Comparison of ENCODE assay signal across 17 cellular contexts in the genomic region with DNA sequence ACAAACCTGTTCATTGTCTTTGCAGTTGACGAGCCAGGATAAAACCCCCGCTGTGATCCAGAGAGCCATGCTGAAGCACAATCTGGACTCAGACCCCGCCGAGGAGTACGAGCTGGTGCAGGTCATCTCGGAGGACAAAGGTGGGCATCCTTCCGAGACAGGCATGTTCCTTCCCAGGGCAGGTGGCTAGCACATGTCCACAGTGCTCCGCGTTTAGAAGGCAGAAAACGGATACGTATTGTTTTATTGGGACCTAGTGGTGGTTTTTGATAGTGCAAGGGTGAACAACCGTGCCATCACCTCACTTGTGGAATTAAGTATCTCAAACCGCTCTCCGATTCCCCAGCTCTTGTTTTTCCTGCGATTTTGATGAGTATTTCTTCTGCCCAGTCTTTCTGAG.
DNase-seq lines count a peak whose midpoint lies in the region; TF ChIP-seq lines count a peak whose summit lies in the region.
"Had no signal": no experiment of that assay in that cellular context is flagged by ENCODE, and none has a peak within 500 bp of the region (broad histone marks: within the 10 kb centered on the region; RNA-seq: fewer than 3 reads in every experiment).

No MANE protein-coding gene starts in this region.

- H3K27me3 ChIP-seq in SK-N-SH (ENCODE audit: insufficient read depth) (no peaks in the 10 kb centered on the region), breast epithelium (no peaks in the 10 kb centered on the region), thyroid gland (no peaks in the 10 kb centered on the region)
- H3K27me3 ChIP-seq: hepatocyte, tibial nerve had no signal

- H3K9ac ChIP-seq in SK-N-SH, result no peak overlapping the region

- CTCF ChIA-PET in SK-N-SH (lab: Yijun Ruan, JAX), result interaction anchor here (1.0 to 4.3 kb wide), 2 partner anchors 241 to 268 kb away, joined by 3 to 39 read pairs; partner anchors contain the start of gene APOBEC4

- H3F3A ChIP-seq in SK-N-SH (replicated peaks; ENCODE audit: insufficient read depth), result peaks cover 9% of the 10 kb centered on the region

- H3K9me2 ChIP-seq in SK-N-SH, result no peaks in the 10 kb centered on the region

- POLR2A ChIA-PET in SK-N-SH (lab: Yijun Ruan, JAX), result no interaction called here

- TF ChIP-seq POLR2A in breast epithelium (IDR thresholded peaks at IDR 0.05) (no peak), thyroid gland (IDR thresholded peaks at IDR 0.05) (no peak)

- H3K4me2 ChIP-seq in SK-N-SH, result no peak overlapping the region
- H3K4me2 ChIP-seq: hepatocyte had no signal

- H3K9me3 ChIP-seq in SK-N-SH (no peaks in the 10 kb centered on the region), breast epithelium (no peaks in the 10 kb centered on the region), thyroid gland (no peaks in the 10 kb centered on the region)
- H3K9me3 ChIP-seq: tibial nerve had no signal

- intact Hi-C loops in breast epithelium (cut with DNase I; ENCODE audit: low total_unique reads), result no loop called here
- intact Hi-C loops in thyroid gland (cut with DNase I), result no loop called here

- no peak overlapping the region for H2AFZ ChIP-seq in SK-N-SH (ENCODE audit: low read depth)
- H2AFZ ChIP-seq: hepatocyte had no signal

- no peak overlapping the region for H3K27ac ChIP-seq in SK-N-SH (ENCODE audit: low read depth in 2 of 2, low read length in 1 of 2)
- no peak overlapping the region for H3K27ac ChIP-seq in breast epithelium
- no peak overlapping the region for H3K27ac ChIP-seq in thyroid gland
- H3K27ac ChIP-seq: hepatocyte, tibial nerve had no signal

- H3K4me3 ChIP-seq in SK-N-SH (ENCODE audit: low read depth in 2 of 2, low read length in 1 of 2), result no peak overlapping the region
- no peak overlapping the region for H3K4me3 ChIP-seq in fibroblast of the aortic adventitia (ENCODE audit: low read depth, low read length)
- H3K4me3 ChIP-seq in breast epithelium, result no peak overlapping the region
- H3K4me3 ChIP-seq in thyroid gland (replicated peaks in 1 of 3), result no peak overlapping the region
- H3K4me3 ChIP-seq: hepatocyte, tibial nerve had no signal

- H3K36me3 ChIP-seq in SK-N-SH (replicated peaks in 1 of 2; ENCODE audit: control insufficient read depth in 1 of 2, insufficient read depth in 2 of 2, low read length in 1 of 2) (peaks cover 34 to 80% of the 10 kb centered on the region in 2 experiments), breast epithelium (no peaks in the 10 kb centered on the region), thyroid gland (no peaks in the 10 kb centered on the region)

- no peak for TF ChIP-seq RAD21 in SK-N-SH (IDR thresholded peaks at IDR 0.05; ENCODE audit: low read length)

- WGBS in SK-N-SH (ENCODE audit: low lambda C conversion rate), result 94% methylated on average over 15 of the region's 15 CpGs
- 90 to 92% methylated on average over 15 of the region's 15 CpGs for WGBS in thyroid gland, 2 donors

- H4K20me1 ChIP-seq in SK-N-SH (ENCODE audit: insufficient read depth), result no peaks in the 10 kb centered on the region

- TF ChIP-seq CTCF in SK-N-SH (IDR thresholded peaks at IDR 0.05), result peak; percentile 33; the same call in 1 of the 2 replicates
- TF ChIP-seq CTCF in fibroblast of the aortic adventitia (IDR thresholded peaks at IDR 0.05; ENCODE audit: insufficient read depth, low read length), result peak; percentile 26
- no peak for TF ChIP-seq CTCF in breast epithelium (IDR thresholded peaks at IDR 0.05)
- no peak for TF ChIP-seq CTCF in thyroid gland (IDR thresholded peaks at IDR 0.05)
- TF ChIP-seq CTCF in GM10266 (IDR thresholded peaks at IDR 0.05; ENCODE audit: control insufficient read depth, insufficient read depth, low read depth, missing control alignments), result no peak

- H3K4me1 ChIP-seq in SK-N-SH (ENCODE audit: control insufficient read depth in 1 of 2, insufficient read depth in 2 of 2, low read depth in 1 of 2, low read length in 1 of 2), result no peaks in the 10 kb centered on the region
- H3K4me1 ChIP-seq in breast epithelium, result no peaks in the 10 kb centered on the region
- no peaks in the 10 kb centered on the region for H3K4me1 ChIP-seq in thyroid gland
- H3K4me1 ChIP-seq: tibial nerve had no signal

- no peaks in the 10 kb centered on the region for H3K79me2 ChIP-seq in SK-N-SH (ENCODE audit: insufficient read depth)
- H3K79me2 ChIP-seq: hepatocyte had no signal

- no peak for TF ChIP-seq EP300 in SK-N-SH (IDR thresholded peaks at IDR 0.05; ENCODE audit: borderline replicate concordance in 1 of 2, low read depth in 1 of 2, low read length in 1 of 2)

- DNase-seq in DMS53 (lab: John Stamatoyannopoulos, UW) (peak; percentile 7), DMS53 treated with DMSO at 0.1 percent for 48 hours (lab: John Stamatoyannopoulos, UW; ENCODE audit: unreplicated experiment) (no peak), SK-N-SH (no peak), fibroblast of the aortic adventitia (ENCODE audit: low read depth) (no peak), breast epithelium (ENCODE audit: low spot score in 2 of 2) (no peak), thyroid gland (no peak), DMS153 treated with DMSO at 0.1 percent for 48 hours (lab: John Stamatoyannopoulos, UW; ENCODE audit: unreplicated experiment) (no peak), GM10266 (ENCODE audit: extremely low spot score) (no peak)
- DNase-seq: cerebellar nuclear complex, COR-L47, erythroblast, left cardiac atrium, NCI-H2029 treated with DMSO at 0.1 percent for 48 hours, NCI-H82, T-helper 17 cell had no signal

TF ChIP-seq in SK-N-SH, 30 proteins besides CTCF, POLR2A, EP300 and RAD21 (continues in another document):
- TF ChIP-seq CHD2 (IDR thresholded peaks at IDR 0.05; ENCODE audit: low read length, partially characterized antibody) (no peak), IRF3 (IDR thresholded peaks at IDR 0.05; ENCODE audit: low read depth, low read length) (no peak), YY1 (IDR thresholded peaks at IDR 0.05; ENCODE audit: low read depth) (no peak), NFIC (IDR thresholded peaks at IDR 0.05; ENCODE audit: borderline replicate concordance) (no peak), FOXJ3 (CRISPR knock-in tag; IDR thresholded peaks at IDR 0.05) (no peak), GATA2 (CRISPR knock-in tag; IDR thresholded peaks at IDR 0.05) (no peak), USF2 (IDR thresholded peaks at IDR 0.05; ENCODE audit: borderline replicate concordance, low read depth, low read length) (no peak), TAF1 (IDR thresholded peaks at IDR 0.05; ENCODE audit: borderline replicate concordance, low read depth, low read length) (no peak), GABPA (IDR thresholded peaks at IDR 0.05; ENCODE audit: low read depth) (no peak), RCOR1 (IDR thresholded peaks at IDR 0.05; ENCODE audit: low read length) (no peak), SIN3A (IDR thresholded peaks at IDR 0.05; ENCODE audit: borderline replicate concordance, low read depth, low read length) (no peak), FOSL2 (IDR thresholded peaks at IDR 0.05; ENCODE audit: borderline replicate concordance, low read depth) (no peak), TCF12 (IDR thresholded peaks at IDR 0.05) (no peak), RFX5 (IDR thresholded peaks at IDR 0.05; ENCODE audit: low read length) (no peak), JUND (IDR thresholded peaks at IDR 0.05) (no peak), EZH2phosphoT487 (IDR thresholded peaks at IDR 0.05; ENCODE audit: borderline replicate concordance, low read depth) (no peak), MEF2A (IDR thresholded peaks at IDR 0.05; ENCODE audit: borderline replicate concordance, low read depth) (no peak)
- TF ChIP-seq, protein P1, sequence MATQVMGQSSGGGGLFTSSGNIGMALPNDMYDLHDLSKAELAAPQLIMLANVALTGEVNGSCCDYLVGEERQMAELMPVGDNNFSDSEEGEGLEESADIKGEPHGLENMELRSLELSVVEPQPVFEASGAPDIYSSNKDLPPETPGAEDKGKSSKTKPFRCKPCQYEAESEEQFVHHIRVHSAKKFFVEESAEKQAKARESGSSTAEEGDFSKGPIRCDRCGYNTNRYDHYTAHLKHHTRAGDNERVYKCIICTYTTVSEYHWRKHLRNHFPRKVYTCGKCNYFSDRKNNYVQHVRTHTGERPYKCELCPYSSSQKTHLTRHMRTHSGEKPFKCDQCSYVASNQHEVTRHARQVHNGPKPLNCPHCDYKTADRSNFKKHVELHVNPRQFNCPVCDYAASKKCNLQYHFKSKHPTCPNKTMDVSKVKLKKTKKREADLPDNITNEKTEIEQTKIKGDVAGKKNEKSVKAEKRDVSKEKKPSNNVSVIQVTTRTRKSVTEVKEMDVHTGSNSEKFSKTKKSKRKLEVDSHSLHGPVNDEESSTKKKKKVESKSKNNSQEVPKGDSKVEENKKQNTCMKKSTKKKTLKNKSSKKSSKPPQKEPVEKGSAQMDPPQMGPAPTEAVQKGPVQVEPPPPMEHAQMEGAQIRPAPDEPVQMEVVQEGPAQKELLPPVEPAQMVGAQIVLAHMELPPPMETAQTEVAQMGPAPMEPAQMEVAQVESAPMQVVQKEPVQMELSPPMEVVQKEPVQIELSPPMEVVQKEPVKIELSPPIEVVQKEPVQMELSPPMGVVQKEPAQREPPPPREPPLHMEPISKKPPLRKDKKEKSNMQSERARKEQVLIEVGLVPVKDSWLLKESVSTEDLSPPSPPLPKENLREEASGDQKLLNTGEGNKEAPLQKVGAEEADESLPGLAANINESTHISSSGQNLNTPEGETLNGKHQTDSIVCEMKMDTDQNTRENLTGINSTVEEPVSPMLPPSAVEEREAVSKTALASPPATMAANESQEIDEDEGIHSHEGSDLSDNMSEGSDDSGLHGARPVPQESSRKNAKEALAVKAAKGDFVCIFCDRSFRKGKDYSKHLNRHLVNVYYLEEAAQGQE (IDR thresholded peaks at IDR 0.05; ENCODE audit: low read depth, low read length), result no peak

Comparison
In these comparisons a context has a peak if more than half of its experiments do, and no peak if none do; other contexts are left out.
1. CTCF ChIP-seq: peak in SK-N-SH (single experiment) and fibroblast of the aortic adventitia (single experiment); none in breast epithelium (0 of 3), thyroid gland (0 of 6) and GM10266 (single experiment).